ENCODE assay signal across 10 cellular contexts in the genomic region with DNA sequence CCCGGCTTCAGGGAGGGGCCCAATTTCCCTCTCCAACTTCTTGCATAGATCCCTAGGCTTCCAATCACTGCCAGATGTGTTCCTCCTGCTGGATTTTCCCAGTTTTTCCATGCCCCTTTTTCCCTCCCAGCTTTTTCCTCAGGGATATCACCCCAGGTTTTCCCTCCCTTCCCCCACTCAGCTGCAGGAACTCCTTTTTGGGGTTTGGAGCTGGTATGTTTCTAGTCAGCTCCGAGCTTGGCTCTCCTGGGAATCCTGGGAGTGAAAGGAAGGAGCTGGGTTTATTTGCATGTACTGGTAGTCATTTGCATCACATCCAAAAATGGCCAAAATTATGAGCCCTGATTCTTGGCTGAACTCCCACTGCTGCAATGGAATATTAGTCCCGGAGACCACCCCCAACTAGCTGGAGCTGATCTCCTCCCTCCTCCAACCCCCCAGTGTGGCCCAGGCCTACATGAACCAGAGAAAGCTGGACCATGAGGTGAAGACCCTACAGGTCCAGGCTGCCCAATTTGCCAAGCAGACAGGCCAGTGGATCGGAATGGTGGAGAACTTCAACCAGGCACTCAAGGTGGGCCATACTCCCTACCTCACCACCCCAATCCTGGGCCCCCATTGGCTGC. TPM values are rescaled to one million over a fixed set of nuclear protein-coding genes. Genes with fewer than 3 reads are reported as not detected.
A peak's percentile ranks its signal among the peaks of the same experiment; 100 is the strongest.
DNase-seq lines count a peak whose midpoint lies in the region; ATAC-seq and TF ChIP-seq lines count a peak whose summit lies in the region.
"Had no signal": no experiment of that assay in that cellular context is flagged by ENCODE, and none has a peak within 500 bp of the region (broad histone marks: within the 10 kb centered on the region; RNA-seq: fewer than 3 reads in every experiment).

No MANE protein-coding gene starts in this region.

- WGBS in mesodermal cell (ENCODE audit: insufficient coverage in 2 of 2), 2 experiments = 64 to 93% methylated on average over 2 to 3 of the region's 4 CpGs
- 67% methylated on average over 4 of the region's 4 CpGs for WGBS in suprapubic skin

- DNase-seq in activated CD8-positive, alpha-beta T cell treated with anti-CD3 and anti-CD28 coated beads for 36 hours = no peak
- DNase-seq in activated CD8-positive, alpha-beta T cell treated with anti-CD3 and anti-CD28 coated beads, Interleukin-2, amount 10 ng/mL, durations not matched to agents 7 days and 5 days = no peak
- no peak for DNase-seq in suprapubic skin (ENCODE audit: low spot score in 2 of 2)
- no peak for DNase-seq in activated CD4-positive, alpha-beta T cell treated with anti-CD3 and anti-CD28 coated beads for 48 hours
- DNase-seq: ACHN, pancreas had no signal

- no peak overlapping the region for H3K4me3 Mint-ChIP-seq in activated CD8-positive, alpha-beta T cell treated with anti-CD3 and anti-CD28 coated beads for 36 hours
- H3K4me3 Mint-ChIP-seq in activated CD8-positive, alpha-beta T cell treated with anti-CD3 and anti-CD28 coated beads, Interleukin-2, amount 10 ng/mL, durations not matched to agents 7 days and 5 days = no peak overlapping the region
- peak overlapping the region; percentile 86 to 95 (median 92) for H3K4me3 Mint-ChIP-seq in brain

- H3K27ac Mint-ChIP-seq in activated CD8-positive, alpha-beta T cell treated with anti-CD3 and anti-CD28 coated beads for 36 hours = peak overlapping the region; percentile 21
- H3K27ac Mint-ChIP-seq in activated CD8-positive, alpha-beta T cell treated with anti-CD3 and anti-CD28 coated beads, Interleukin-2, amount 10 ng/mL, durations not matched to agents 7 days and 5 days = no peak overlapping the region
- peak overlapping the region; percentile 69 to 98 (median 94) for H3K27ac Mint-ChIP-seq in brain

- peaks cover 3% of the 10 kb centered on the region for H3K27me3 Mint-ChIP-seq in activated CD8-positive, alpha-beta T cell treated with anti-CD3 and anti-CD28 coated beads for 36 hours
- H3K27me3 Mint-ChIP-seq in activated CD8-positive, alpha-beta T cell treated with anti-CD3 and anti-CD28 coated beads, Interleukin-2, amount 10 ng/mL, durations not matched to agents 7 days and 5 days (ENCODE audit: low read depth) = peaks cover 3% of the 10 kb centered on the region
- H3K27me3 Mint-ChIP-seq in brain = peaks cover 7% of the 10 kb centered on the region

- no peaks in the 10 kb centered on the region for H3K9me3 ChIP-seq in mesodermal cell (ENCODE audit: control insufficient read depth, low read length)
- H3K9me3 ChIP-seq in suprapubic skin = no peaks in the 10 kb centered on the region
- H3K9me3 ChIP-seq: pancreas had no signal

- intact Hi-C loops in activated CD8-positive, alpha-beta T cell treated with anti-CD3 and anti-CD28 coated beads for 36 hours (cut with micrococcal nuclease) = no loop called here

- H3K36me3 ChIP-seq in mesodermal cell (ENCODE audit: control insufficient read depth, insufficient read depth, low read length) = peaks cover 18% of the 10 kb centered on the region
- peaks cover 10% of the 10 kb centered on the region for H3K36me3 ChIP-seq in suprapubic skin

- TF ChIP-seq POLR2A in suprapubic skin (IDR thresholded peaks at IDR 0.05) = no peak

- TF ChIP-seq CTCF in activated CD8-positive, alpha-beta T cell treated with anti-CD3 and anti-CD28 coated beads for 36 hours (IDR thresholded peaks at IDR 0.05) = no peak
- no peak for TF ChIP-seq CTCF in brain (conservative IDR thresholded peaks at IDR 0.05)
- no peak for TF ChIP-seq CTCF in suprapubic skin (IDR thresholded peaks at IDR 0.05)

- no peak overlapping the region for H3K4me3 ChIP-seq in mesodermal cell (ENCODE audit: extremely low read depth, insufficient read depth, low read length, poor library complexity, severe bottlenecking)
- H3K4me3 ChIP-seq in suprapubic skin = no peak overlapping the region
- H3K4me3 ChIP-seq: pancreas had no signal

- POLR2A ChIA-PET in activated CD8-positive, alpha-beta T cell treated with anti-CD3 and anti-CD28 coated beads for 36 hours (lab: Charles Lee) = interaction anchor here (1.0 to 7.2 kb wide), 2 partner anchors 10 to 386 kb away, joined by 3 to 44 read pairs; partner anchors contain the start of genes CD63 and PA2G4
- POLR2A ChIA-PET in activated CD8-positive, alpha-beta T cell treated with anti-CD3 and anti-CD28 coated beads, Interleukin-2, amount 10 ng/mL, durations not matched to agents 7 days and 5 days (lab: Charles Lee) = interaction anchor here (0.8 to 3.3 kb wide), 3 partner anchors 11 to 255 kb away, joined by 3 to 21 read pairs (median 10); partner anchors contain the start of genes CD63 and RAB5B

- TF ChIP-seq EP300 in suprapubic skin (IDR thresholded peaks at IDR 0.05) = no peak

- H3K4me1 ChIP-seq in mesodermal cell (ENCODE audit: control insufficient read depth, insufficient read depth, low read length, poor library complexity, severe bottlenecking) (peaks cover 32% of the 10 kb centered on the region), suprapubic skin (peaks cover 70% of the 10 kb centered on the region)

- peaks cover 5% of the 10 kb centered on the region for H3K36me3 Mint-ChIP-seq in activated CD8-positive, alpha-beta T cell treated with anti-CD3 and anti-CD28 coated beads for 36 hours (ENCODE audit: low read depth)
- peaks cover 24% of the 10 kb centered on the region for H3K36me3 Mint-ChIP-seq in activated CD8-positive, alpha-beta T cell treated with anti-CD3 and anti-CD28 coated beads, Interleukin-2, amount 10 ng/mL, durations not matched to agents 7 days and 5 days (ENCODE audit: low read depth)
- no peaks in the 10 kb centered on the region for H3K36me3 Mint-ChIP-seq in brain

- CTCF ChIA-PET in activated CD8-positive, alpha-beta T cell treated with anti-CD3 and anti-CD28 coated beads for 36 hours (lab: Charles Lee) = interaction anchor here (1.1 to 7.1 kb wide), 4 partner anchors 11 to 19 kb away, joined by 3 to 87 read pairs (median 32); partner anchors contain the start of gene CD63
- CTCF ChIA-PET in activated CD8-positive, alpha-beta T cell treated with anti-CD3 and anti-CD28 coated beads, Interleukin-2, amount 10 ng/mL, durations not matched to agents 7 days and 5 days (lab: Charles Lee) = interaction anchor here (1.4 to 7.6 kb wide), 5 partner anchors 11 to 208 kb away, joined by 3 to 170 read pairs (median 5); partner anchors contain the start of gene CD63

- H3K9me3 Mint-ChIP-seq in activated CD8-positive, alpha-beta T cell treated with anti-CD3 and anti-CD28 coated beads for 36 hours = no peaks in the 10 kb centered on the region
- no peaks in the 10 kb centered on the region for H3K9me3 Mint-ChIP-seq in activated CD8-positive, alpha-beta T cell treated with anti-CD3 and anti-CD28 coated beads, Interleukin-2, amount 10 ng/mL, durations not matched to agents 7 days and 5 days (ENCODE audit: insufficient read depth)
- H3K9me3 Mint-ChIP-seq in brain = peaks cover 0 to 6% (median 0%) of the 10 kb centered on the region in 5 experiments

- no peaks in the 10 kb centered on the region for H3K27me3 ChIP-seq in suprapubic skin
- H3K27me3 ChIP-seq: pancreas had no signal

- peaks cover 24% of the 10 kb centered on the region for H3K4me1 Mint-ChIP-seq in activated CD8-positive, alpha-beta T cell treated with anti-CD3 and anti-CD28 coated beads for 36 hours (ENCODE audit: low read depth)
- peaks cover 62% of the 10 kb centered on the region for H3K4me1 Mint-ChIP-seq in activated CD8-positive, alpha-beta T cell treated with anti-CD3 and anti-CD28 coated beads, Interleukin-2, amount 10 ng/mL, durations not matched to agents 7 days and 5 days (ENCODE audit: low read depth)
- H3K4me1 Mint-ChIP-seq in brain = peaks cover 57% of the 10 kb centered on the region

- ATAC-seq in activated CD8-positive, alpha-beta T cell treated with anti-CD3 and anti-CD28 coated beads for 36 hours = no peak
- no peak for ATAC-seq in activated CD8-positive, alpha-beta T cell treated with anti-CD3 and anti-CD28 coated beads, Interleukin-2, amount 10 ng/mL, durations not matched to agents 7 days and 5 days
- ATAC-seq in GM18861 (IDR thresholded peaks at IDR 0.05; ENCODE audit: unreplicated experiment) = no peak
- ATAC-seq in GM21619 (IDR thresholded peaks at IDR 0.05; ENCODE audit: unreplicated experiment) = no peak
- ATAC-seq: pancreas had no signal

- peak overlapping the region; percentile 41 for H3K27ac ChIP-seq in mesodermal cell (ENCODE audit: low read depth, low read length, severe bottlenecking)
- peak overlapping the region; percentile 96 for H3K27ac ChIP-seq in suprapubic skin

RNA-seq across cellular contexts. Expression of gene RDH5, which starts 1.4 kb away (rescaled TPM):
- 1 to 10 TPM; 5.3 to 6.8 TPM for total RNA-seq in activated CD8-positive, alpha-beta T cell treated with anti-CD3 and anti-CD28 coated beads for 36 hours
- 10 to 100 TPM; 12.0 to 12.1 TPM for total RNA-seq in activated CD8-positive, alpha-beta T cell treated with anti-CD3 and anti-CD28 coated beads, Interleukin-2, amount 10 ng/mL, durations not matched to agents 7 days and 5 days
- 2.0 TPM for polyA plus RNA-seq in brain (ENCODE audit: insufficient read depth, low read depth, low replicate concordance)
- 1.0 TPM for polyA plus RNA-seq in mesodermal cell (2013, experiment 1 of 2)
- polyA plus RNA-seq in mesodermal cell (2013, experiment 2 of 2) = 3.6 TPM
- 10 to 100 TPM in 2 of 4 donors, 1 to 10 TPM in 2; 5.7 to 15.3 (median 9.5) TPM for total RNA-seq in suprapubic skin

RNA-seq across cellular contexts. Expression of gene BLOC1S1, which starts 2.9 kb away (rescaled TPM):
- 10 to 100 TPM; 79.0 to 84.6 TPM for total RNA-seq in activated CD8-positive, alpha-beta T cell treated with anti-CD3 and anti-CD28 coated beads for 36 hours
- 100 to 1,000 TPM; 156 to 158 TPM for total RNA-seq in activated CD8-positive, alpha-beta T cell treated with anti-CD3 and anti-CD28 coated beads, Interleukin-2, amount 10 ng/mL, durations not matched to agents 7 days and 5 days
- polyA plus RNA-seq in brain (ENCODE audit: insufficient read depth, low read depth, low replicate concordance) = 257 TPM
- polyA plus RNA-seq in mesodermal cell (2013, experiment 1 of 2) = 80.5 TPM
- polyA plus RNA-seq in mesodermal cell (2013, experiment 2 of 2) = 77.1 TPM
- 100 to 1,000 TPM in 3 of 4 donors, 10 to 100 TPM in 1; 92.7 to 166 (median 139) TPM for total RNA-seq in suprapubic skin

RNA-seq across cellular contexts. Expression of gene CD63, which starts 10.0 kb away (rescaled TPM):
- total RNA-seq in activated CD8-positive, alpha-beta T cell treated with anti-CD3 and anti-CD28 coated beads for 36 hours = 100 to 1,000 TPM in 1 of 2 experiments, 10 to 100 TPM in 1; 99.6 to 101 TPM
- total RNA-seq in activated CD8-positive, alpha-beta T cell treated with anti-CD3 and anti-CD28 coated beads, Interleukin-2, amount 10 ng/mL, durations not matched to agents 7 days and 5 days = 100 to 1,000 TPM; 203 to 206 TPM
- 568 TPM for polyA plus RNA-seq in brain (ENCODE audit: insufficient read depth, low read depth, low replicate concordance)
- polyA plus RNA-seq in mesodermal cell (2013, experiment 1 of 2) = 883 TPM
- polyA plus RNA-seq in mesodermal cell (2013, experiment 2 of 2) = 779 TPM
- total RNA-seq in suprapubic skin = 100 to 1,000 TPM; 176 to 303 (median 193) TPM

RNA-seq across cellular contexts. Expression of gene ITGA7, which starts 11.1 kb away (rescaled TPM):
- 1 to 10 TPM; 4.3 to 4.8 TPM for total RNA-seq in activated CD8-positive, alpha-beta T cell treated with anti-CD3 and anti-CD28 coated beads for 36 hours
- total RNA-seq in activated CD8-positive, alpha-beta T cell treated with anti-CD3 and anti-CD28 coated beads, Interleukin-2, amount 10 ng/mL, durations not matched to agents 7 days and 5 days = 1 to 10 TPM; 2.0 to 4.2 TPM
- 17.4 TPM for polyA plus RNA-seq in brain (ENCODE audit: insufficient read depth, low read depth, low replicate concordance)
- polyA plus RNA-seq in mesodermal cell (2013, experiment 1 of 2) = 41.9 TPM
- polyA plus RNA-seq in mesodermal cell (2013, experiment 2 of 2) = 33.4 TPM
- 10 to 100 TPM in 3 of 4 donors, 1 to 10 TPM in 1; 9.5 to 20.6 (median 15.8) TPM for total RNA-seq in suprapubic skin

RNA-seq across cellular contexts. Expression of gene GDF11, which starts 24.2 kb away (rescaled TPM):
- 1 to 10 TPM; 7.4 to 9.3 TPM for total RNA-seq in activated CD8-positive, alpha-beta T cell treated with anti-CD3 and anti-CD28 coated beads for 36 hours
- 10 to 100 TPM; 12.4 to 13.9 TPM for total RNA-seq in activated CD8-positive, alpha-beta T cell treated with anti-CD3 and anti-CD28 coated beads, Interleukin-2, amount 10 ng/mL, durations not matched to agents 7 days and 5 days
- polyA plus RNA-seq in brain (ENCODE audit: insufficient read depth, low read depth, low replicate concordance) = 26.9 TPM
- polyA plus RNA-seq in mesodermal cell (2013, experiment 1 of 2) = 22.8 TPM
- polyA plus RNA-seq in mesodermal cell (2013, experiment 2 of 2) = 20.3 TPM
- 1 to 10 TPM in 3 of 4 donors, under 1 TPM in 1; 0.68 to 3.8 (median 2.0) TPM for total RNA-seq in suprapubic skin

Comparison
In these comparisons a context has a peak if more than half of its experiments do, and no peak if none do; other contexts are left out.
1. H3K4me3 Mint-ChIP-seq: peak in brain (5 of 5); none in activated CD8-positive, alpha-beta T cell treated with anti-CD3 and anti-CD28 coated beads for 36 hours (single experiment) and activated CD8-positive, alpha-beta T cell treated with anti-CD3 and anti-CD28 coated beads, Interleukin-2, amount 10 ng/mL, durations not matched to agents 7 days and 5 days (single experiment).